17 cellular contexts compared by ENCODE assay signal in genomic region chr6:167034056-167034455, GRCh38. TPM values are rescaled to one million over a fixed set of nuclear protein-coding genes. Genes with fewer than 3 reads are reported as not detected.
DNase-seq lines count a peak whose midpoint lies in the region; ATAC-seq and TF ChIP-seq lines count a peak whose summit lies in the region.
"Had no signal": no experiment of that assay in that cellular context is flagged by ENCODE, and none has a peak within 500 bp of the region (broad histone marks: within the 10 kb centered on the region; RNA-seq: fewer than 3 reads in every experiment).

No MANE protein-coding gene starts in this region.

- DNase-seq in D341Med (ENCODE audit: low spot score) (peak; percentile 49), NCI-H82 (lab: John Stamatoyannopoulos, UW) (peak; percentile 92), WERI-Rb-1 (peak; percentile 82), retinal pigment epithelial cell (ENCODE audit: low read depth) (peak; percentile 31), tibial nerve (ENCODE audit: low spot score in 2 of 2) (no peak), HFFc6 (no peak), Kasumi-1 (lab: John Stamatoyannopoulos, UW) (no peak)
- DNase-seq: C1 segment of cervical spinal cord; Caco-2; CD8-positive, alpha-beta T cell; DMS53; DMS79 treated with DMSO at 0.1 percent for 48 hours; GF-D8; H9 had no signal

- ATAC-seq in HG03159 (IDR thresholded peaks at IDR 0.05; ENCODE audit: unreplicated experiment) = no peak
- ATAC-seq: CD8-positive, alpha-beta T cell; GM23338; HCT116 had no signal

- TF ChIP-seq CTCF in WERI-Rb-1 (IDR thresholded peaks at IDR 0.05; ENCODE audit: low read depth, low read length) (no peak), retinal pigment epithelial cell (conservative IDR thresholded peaks at IDR 0.05; ENCODE audit: low read depth, low read length) (no peak), tibial nerve (IDR thresholded peaks at IDR 0.05) (no peak), HFFc6 (IDR thresholded peaks at IDR 0.05) (no peak)

- no peak overlapping the region for H3K27ac ChIP-seq in WERI-Rb-1
- H3K27ac ChIP-seq in tibial nerve = no peak overlapping the region

- H3K4me3 ChIP-seq in WERI-Rb-1 (ENCODE audit: low read depth, low read length) (no peak overlapping the region), retinal pigment epithelial cell (ENCODE audit: low read length) (no peak overlapping the region), tibial nerve (no peak overlapping the region)
- H3K4me3 ChIP-seq: GM23338 had no signal

- H3K36me3 ChIP-seq in WERI-Rb-1 (peaks cover 60% of the 10 kb centered on the region), tibial nerve (peaks cover 0 to 86% (median 4%) of the 10 kb centered on the region in 3 donors)

- H3K9me3 Mint-ChIP-seq in HFFc6 = no peaks in the 10 kb centered on the region
- H3K9me3 Mint-ChIP-seq: CD8-positive, alpha-beta T cell; GM23338; H9 had no signal

- no peaks in the 10 kb centered on the region for H3K9me3 ChIP-seq in WERI-Rb-1 (ENCODE audit: severe bottlenecking)
- H3K9me3 ChIP-seq in tibial nerve = no peaks in the 10 kb centered on the region
- H3K9me3 ChIP-seq: Caco-2 had no signal

- WGBS in tibial nerve, 2 donors = 89 to 95% methylated on average over 3 of the region's 3 CpGs

- H3K27me3 ChIP-seq in WERI-Rb-1 (ENCODE audit: insufficient read depth, low read depth, severe bottlenecking) = no peaks in the 10 kb centered on the region
- no peaks in the 10 kb centered on the region for H3K27me3 ChIP-seq in tibial nerve

- peaks cover 50% of the 10 kb centered on the region for H3K36me3 Mint-ChIP-seq in HFFc6 (ENCODE audit: low read depth)

- no peak for TF ChIP-seq EP300 in tibial nerve (IDR thresholded peaks at IDR 0.05)

- TF ChIP-seq POLR2A in tibial nerve (IDR thresholded peaks at IDR 0.05) = no peak

- no peaks in the 10 kb centered on the region for H3K4me1 ChIP-seq in tibial nerve
- H3K4me1 ChIP-seq: Caco-2 had no signal

- H3K4me3 Mint-ChIP-seq in HFFc6 = no peak overlapping the region
- H3K4me3 Mint-ChIP-seq: CD8-positive, alpha-beta T cell; GM23338; H9 had no signal

- H3K27ac Mint-ChIP-seq in HFFc6 = no peak overlapping the region
- H3K27ac Mint-ChIP-seq: GM23338, H9 had no signal

- H3K4me1 Mint-ChIP-seq in HFFc6 (ENCODE audit: low read depth) = peaks cover 17% of the 10 kb centered on the region
- H3K4me1 Mint-ChIP-seq: GM23338, H9 had no signal

- H3K27me3 Mint-ChIP-seq in HFFc6 (ENCODE audit: insufficient read depth) = no peaks in the 10 kb centered on the region; the same call in 1 of the 2 replicates

RNA-seq across cellular contexts. Expression of gene CEP43, which starts 34.9 kb away (rescaled TPM):
- 10 to 100 TPM; 14.0 to 23.7 (median 23.2) TPM for total RNA-seq in tibial nerve
- total RNA-seq in HFFc6 (2021; fragmentation: NEBNext Ultra II Directional; extraction: Animal tissue kit (Norgen Biotek cat#: 25700)) = 10 to 100 TPM; 16.5 to 24.8 (median 21.0) TPM

Comparison
In these comparisons a context has a peak if more than half of its experiments do, and no peak if none do; other contexts are left out.
1. DNase-seq: peak in D341Med (single experiment), NCI-H82 (single experiment), WERI-Rb-1 (single experiment) and retinal pigment epithelial cell (single experiment); none in tibial nerve (0 of 2), HFFc6 (single experiment) and Kasumi-1 (0 of 2).